In genomic region chr1:154908129-154908528, GRCh38 we compare ENCODE assay signal across 6 cellular contexts. TPM values are rescaled to one million over a fixed set of nuclear protein-coding genes. Genes with fewer than 3 reads are reported as not detected.
"Had no signal": no experiment of that assay in that cellular context is flagged by ENCODE, and none has a peak within 500 bp of the region (broad histone marks: within the 10 kb centered on the region; RNA-seq: fewer than 3 reads in every experiment).

No MANE protein-coding gene starts in this region.

RNA-seq across cellular contexts. Expression of gene KCNN3, which starts 38.0 kb away (rescaled TPM):
- total RNA-seq: fibroblast of lung, fibroblast of villous mesenchyme, mammary epithelial cell had no signal
- polyA plus RNA-seq: fibroblast of lung; foreskin keratinocyte; immature natural killer cell; naive thymus-derived CD4-positive, alpha-beta T cell had no signal
